Comparison of ENCODE assay signal across 1 cellular context in genomic region chr2:84940088-84940470, GRCh38.
TF ChIP-seq lines count a peak whose summit lies in the region.

No MANE protein-coding gene starts in this region.

TF ChIP-seq in GM23338, 12 proteins besides CTCF, POLR2A, EP300 and RAD21 (continued from another document):
- TF ChIP-seq ZNF462 (CRISPR knock-in tag; IDR thresholded peaks at IDR 0.05): no peak
- no peak for TF ChIP-seq EZH2phosphoT487 (IDR thresholded peaks at IDR 0.05; ENCODE audit: unreplicated experiment)
- no peak for TF ChIP-seq NANOG (IDR thresholded peaks at IDR 0.05; ENCODE audit: borderline replicate concordance)
- TF ChIP-seq ZNF114 (CRISPR knock-in tag; IDR thresholded peaks at IDR 0.05): no peak
- no peak for TF ChIP-seq ZNF331 (CRISPR knock-in tag; IDR thresholded peaks at IDR 0.05; ENCODE audit: low read depth)
- TF ChIP-seq CREB1 (CRISPR knock-in tag; IDR thresholded peaks at IDR 0.05; ENCODE audit: low read depth): no peak
- TF ChIP-seq REST (IDR thresholded peaks at IDR 0.05; ENCODE audit: unreplicated experiment): no peak
